In genomic region chr17:74842146-74842598, GRCh38 we compare ENCODE assay signal across 11 cellular contexts. TPM values are rescaled to one million over a fixed set of nuclear protein-coding genes. Genes with fewer than 3 reads are reported as not detected.
DNase-seq lines count a peak whose midpoint lies in the region; ATAC-seq and TF ChIP-seq lines count a peak whose summit lies in the region.
"Had no signal": no experiment of that assay in that cellular context is flagged by ENCODE, and none has a peak within 500 bp of the region (broad histone marks: within the 10 kb centered on the region; RNA-seq: fewer than 3 reads in every experiment).

No MANE protein-coding gene starts in this region.

- H3K9me3 ChIP-seq in H9 (ENCODE audit: control insufficient read depth, low read depth, low read length) (no peaks in the 10 kb centered on the region), SJSA1 (replicated peaks) (no peaks in the 10 kb centered on the region), gastrocnemius medialis (no peaks in the 10 kb centered on the region)

- no peak overlapping the region for H3K23ac ChIP-seq in H9 (ENCODE audit: insufficient read length, low read depth, low read length)

- no peak overlapping the region for H2AK5ac ChIP-seq in H9 (ENCODE audit: insufficient read length, low read length)

- H3K4me3 ChIP-seq in SJSA1 (peak overlapping the region; percentile 48), gastrocnemius medialis (peak overlapping the region in 3 of 4 donors; percentile 19 to 34 (median 22))

- no CpG with 5 or more reads among the region's 8 CpGs for whole genome bisulfite sequencing in H9 (ENCODE audit: extremely low coverage, insufficient read length, low lambda C conversion rate)

- no peak for TF ChIP-seq POLR2A in gastrocnemius medialis (IDR thresholded peaks at IDR 0.05)

- peak overlapping the region; percentile 21 to 58; a peak in 2 of 5 replicates for H3K4me3 Mint-ChIP-seq in H9
- no peak overlapping the region for H3K4me3 Mint-ChIP-seq in activated T-helper 1 cell treated with anti-CD3 and anti-CD28 coated beads, Interleukin-12 subunit alpha, Interleukin-12 subunit beta, Interleukin-2, Interleukin-4 antibody, amounts not matched to agents 30 ng/mL and 10 ng/mL and 1 ng/mL, durations not matched to agents 14 hours and 24 hours and 36 hours
- H3K4me3 Mint-ChIP-seq: activated naive CD8-positive, alpha-beta T cell treated with anti-CD3 and anti-CD28 coated beads, Interleukin-2, amount 10 ng/mL, durations not matched to agents 7 days and 5 days had no signal

- no peak overlapping the region for H2BK20ac ChIP-seq in H9 (ENCODE audit: low read depth, low read length, poor library complexity, severe bottlenecking)

- H2BK15ac ChIP-seq in H9 (ENCODE audit: low read depth, low read length) = no peak overlapping the region

- H4K20me1 ChIP-seq in H9 (ENCODE audit: control insufficient read depth, insufficient read depth, insufficient read length) = no peaks in the 10 kb centered on the region

- H3K56ac ChIP-seq in H9 (ENCODE audit: insufficient read length, low read depth, low read length) = no peak overlapping the region

- no peak overlapping the region for H2BK5ac ChIP-seq in H9 (ENCODE audit: insufficient read length, low read length)

- no peak overlapping the region for H2AFZ ChIP-seq in H9 (ENCODE audit: low read length)

- H3K23me2 ChIP-seq in H9 (ENCODE audit: insufficient read length, low read depth, low read length, poor library complexity, severe bottlenecking) = no peaks in the 10 kb centered on the region

- peaks cover 57% of the 10 kb centered on the region for H3K27me3 Mint-ChIP-seq in H9 (ENCODE audit: low read depth)
- peaks cover 23% of the 10 kb centered on the region for H3K27me3 Mint-ChIP-seq in activated T-helper 1 cell treated with anti-CD3 and anti-CD28 coated beads, Interleukin-12 subunit alpha, Interleukin-12 subunit beta, Interleukin-2, Interleukin-4 antibody, amounts not matched to agents 30 ng/mL and 10 ng/mL and 1 ng/mL, durations not matched to agents 14 hours and 24 hours and 36 hours (ENCODE audit: insufficient read depth)

- H4K5ac ChIP-seq in H9 (ENCODE audit: insufficient read length, low read depth, low read length) = no peak overlapping the region

- H3K27ac Mint-ChIP-seq in H9 = no peak overlapping the region
- no peak overlapping the region for H3K27ac Mint-ChIP-seq in activated naive CD4-positive, alpha-beta T cell treated with anti-CD3 and anti-CD28 coated beads, Interleukin-2, amount 50 U/mL, for 72 hours
- H3K27ac Mint-ChIP-seq in activated T-helper 1 cell treated with anti-CD3 and anti-CD28 coated beads, Interleukin-12 subunit alpha, Interleukin-12 subunit beta, Interleukin-2, Interleukin-4 antibody, amounts not matched to agents 30 ng/mL and 10 ng/mL and 1 ng/mL, durations not matched to agents 14 hours and 24 hours and 36 hours = no peak overlapping the region
- H3K27ac Mint-ChIP-seq: activated naive CD8-positive, alpha-beta T cell treated with anti-CD3 and anti-CD28 coated beads, Interleukin-2, amount 10 ng/mL, durations not matched to agents 7 days and 5 days had no signal

- H4K91ac ChIP-seq in H9 (ENCODE audit: insufficient read length, low read depth, low read length) = no peak overlapping the region

- H3T11ph ChIP-seq in H9 (ENCODE audit: low read length) = no peak overlapping the region

- no peak overlapping the region for H3K14ac ChIP-seq in H9 (ENCODE audit: insufficient read depth, low read length)

- H3K36me3 ChIP-seq in SJSA1 = peaks cover 13% of the 10 kb centered on the region
- peaks cover 0 to 4% of the 10 kb centered on the region in 2 donors for H3K36me3 ChIP-seq in gastrocnemius medialis

- no peak overlapping the region for H2BK120ac ChIP-seq in H9 (ENCODE audit: low read depth, low read length, poor library complexity, severe bottlenecking)

- DNase-seq in H9 = no peak
- no peak for DNase-seq in SJSA1 (ENCODE audit: low read depth in 1 of 2, low spot score in 2 of 2)
- peak; percentile 46 for DNase-seq in hepatic stellate cell (ENCODE audit: low spot score)
- DNase-seq in gastrocnemius medialis = no peak
- no peak for DNase-seq in NCI-H2029 treated with DMSO at 0.1 percent for 48 hours (lab: John Stamatoyannopoulos, UW)
- DNase-seq in activated naive CD4-positive, alpha-beta T cell treated with anti-CD3 and anti-CD28 coated beads, Interleukin-2, amount 50 U/mL, for 72 hours (ENCODE audit: low spot score in 2 of 2) = no peak
- DNase-seq in NCI-H2081 treated with DMSO at 0.1 percent for 48 hours (lab: John Stamatoyannopoulos, UW) = no peak
- DNase-seq in activated T-helper 1 cell treated with anti-CD3 and anti-CD28 coated beads, Interleukin-12 subunit alpha, Interleukin-12 subunit beta, Interleukin-2, Interleukin-4 antibody, amounts not matched to agents 30 ng/mL and 10 ng/mL and 1 ng/mL, durations not matched to agents 14 hours and 24 hours and 36 hours (ENCODE audit: low spot score) = no peak
- DNase-seq: activated naive CD8-positive, alpha-beta T cell treated with anti-CD3 and anti-CD28 coated beads, Interleukin-2, amount 10 ng/mL, durations not matched to agents 7 days and 5 days; stimulated activated naive CD4-positive, alpha-beta T cell had no signal

- H3K27me3 ChIP-seq in H9 (ENCODE audit: insufficient read depth, low read length) (peaks cover 12% of the 10 kb centered on the region), SJSA1 (replicated peaks) (no peaks in the 10 kb centered on the region; the same call in 1 of the 2 replicates), gastrocnemius medialis (peaks cover 0 to 20% (median 19%) of the 10 kb centered on the region in 3 donors)

- TF ChIP-seq CTCF in H9 (conservative IDR thresholded peaks at IDR 0.05) (no peak), gastrocnemius medialis (IDR thresholded peaks at IDR 0.05 in 4 of 5, conservative IDR thresholded peaks at IDR 0.05 in 1 of 5) (no peak)

- H3K36me3 Mint-ChIP-seq in H9 (ENCODE audit: insufficient read depth in 1 of 3, low read depth in 3 of 3) = peaks cover 0 to 6% (median 4%) of the 10 kb centered on the region in 3 experiments; a peak in 1 of 7 replicates
- H3K36me3 Mint-ChIP-seq in activated naive CD4-positive, alpha-beta T cell treated with anti-CD3 and anti-CD28 coated beads, Interleukin-2, amount 50 U/mL, for 72 hours = no peaks in the 10 kb centered on the region
- no peaks in the 10 kb centered on the region for H3K36me3 Mint-ChIP-seq in activated T-helper 1 cell treated with anti-CD3 and anti-CD28 coated beads, Interleukin-12 subunit alpha, Interleukin-12 subunit beta, Interleukin-2, Interleukin-4 antibody, amounts not matched to agents 30 ng/mL and 10 ng/mL and 1 ng/mL, durations not matched to agents 14 hours and 24 hours and 36 hours (ENCODE audit: low read depth)
- H3K36me3 Mint-ChIP-seq: activated naive CD8-positive, alpha-beta T cell treated with anti-CD3 and anti-CD28 coated beads, Interleukin-2, amount 10 ng/mL, durations not matched to agents 7 days and 5 days had no signal

- H3K4ac ChIP-seq in H9 (ENCODE audit: low read depth, low read length) = no peak overlapping the region

- no peak for ATAC-seq in gastrocnemius medialis
- ATAC-seq in activated naive CD4-positive, alpha-beta T cell treated with anti-CD3 and anti-CD28 coated beads, Interleukin-2, amount 50 U/mL, for 72 hours = no peak

- intact Hi-C loops in gastrocnemius medialis (cut with DNase I; ENCODE audit: low total_unique reads) = loop anchor here (2.0 kb wide), 1 partner anchor 23 kb away; no protein-coding TSS in a partner anchor
- intact Hi-C loops in activated T-helper 1 cell treated with anti-CD3 and anti-CD28 coated beads, Interleukin-12 subunit alpha, Interleukin-12 subunit beta, Interleukin-2, Interleukin-4 antibody, amounts not matched to agents 30 ng/mL and 10 ng/mL and 1 ng/mL, durations not matched to agents 14 hours and 24 hours and 36 hours (cut with micrococcal nuclease) = no loop called here

- H3K9me3 Mint-ChIP-seq in H9 = no peaks in the 10 kb centered on the region
- no peaks in the 10 kb centered on the region for H3K9me3 Mint-ChIP-seq in activated naive CD4-positive, alpha-beta T cell treated with anti-CD3 and anti-CD28 coated beads, Interleukin-2, amount 50 U/mL, for 72 hours
- H3K9me3 Mint-ChIP-seq in activated T-helper 1 cell treated with anti-CD3 and anti-CD28 coated beads, Interleukin-12 subunit alpha, Interleukin-12 subunit beta, Interleukin-2, Interleukin-4 antibody, amounts not matched to agents 30 ng/mL and 10 ng/mL and 1 ng/mL, durations not matched to agents 14 hours and 24 hours and 36 hours = no peaks in the 10 kb centered on the region
- H3K9me3 Mint-ChIP-seq: activated naive CD8-positive, alpha-beta T cell treated with anti-CD3 and anti-CD28 coated beads, Interleukin-2, amount 10 ng/mL, durations not matched to agents 7 days and 5 days had no signal

- no peak overlapping the region for H3K4me2 ChIP-seq in H9 (ENCODE audit: insufficient read depth, insufficient read length, low read length)

- H3K27ac ChIP-seq in H9 (ENCODE audit: insufficient read length, low read depth, low read length) = no peak overlapping the region
- H3K27ac ChIP-seq in SJSA1 = no peak overlapping the region
- H3K27ac ChIP-seq in gastrocnemius medialis = no peak overlapping the region

- in situ Hi-C loops in gastrocnemius medialis (cut with MboI; ENCODE audit: low sequenced_read_pairs in 4 of 4) = no loop called here

- peaks cover 2% of the 10 kb centered on the region; the same call in 1 of the 2 replicates for H3K4me1 ChIP-seq in H9 (ENCODE audit: insufficient read depth, low read length)
- H3K4me1 ChIP-seq in SJSA1 (replicated peaks) = peaks cover 12% of the 10 kb centered on the region
- H3K4me1 ChIP-seq in gastrocnemius medialis = peaks cover 15 to 17% of the 10 kb centered on the region in 2 donors

- peaks cover 18 to 25% of the 10 kb centered on the region in 2 experiments for H3K4me1 Mint-ChIP-seq in H9
- peaks cover 8% of the 10 kb centered on the region for H3K4me1 Mint-ChIP-seq in activated T-helper 1 cell treated with anti-CD3 and anti-CD28 coated beads, Interleukin-12 subunit alpha, Interleukin-12 subunit beta, Interleukin-2, Interleukin-4 antibody, amounts not matched to agents 30 ng/mL and 10 ng/mL and 1 ng/mL, durations not matched to agents 14 hours and 24 hours and 36 hours (ENCODE audit: low read depth)

- H2BK12ac ChIP-seq in H9 (ENCODE audit: insufficient read length, low read depth, low read length) = no peak overlapping the region

- no peak overlapping the region for H3K9ac ChIP-seq in H9 (ENCODE audit: extremely low read depth, insufficient read length, low read length)

- no peak overlapping the region for H4K8ac ChIP-seq in H9 (replicated peaks; ENCODE audit: insufficient read length, low read depth, low read length)

- H3K18ac ChIP-seq in H9 (ENCODE audit: insufficient read length, low read depth, low read length) = no peak overlapping the region

- no peaks in the 10 kb centered on the region for H3K79me1 ChIP-seq in H9 (ENCODE audit: insufficient read depth, low read depth, low read length, poor library complexity, severe bottlenecking)

- H3K79me2 ChIP-seq in H9 (ENCODE audit: insufficient read depth, low read length) = no peaks in the 10 kb centered on the region

RNA-seq across cellular contexts. Expression of gene GRIN2C, which starts 17.5 kb away (rescaled TPM):
- 0.13 and 0.44 TPM in 2 replicates for total RNA-seq in H9 (2021)
- total RNA-seq in SJSA1 (2014; rRNA removed; shearing (Covaris generic)) = not detected in 2 replicates
- 1 to 10 TPM in 2 of 4 donors, not detected in 2; 1.2 to 1.5 TPM for total RNA-seq in gastrocnemius medialis
- under 1 TPM in 1 of 2 donors, not detected in 1; 0.87 TPM for total RNA-seq in activated naive CD4-positive, alpha-beta T cell treated with anti-CD3 and anti-CD28 coated beads, Interleukin-2, amount 50 U/mL, for 72 hours
- total RNA-seq in activated T-helper 1 cell treated with anti-CD3 and anti-CD28 coated beads, Interleukin-12 subunit alpha, Interleukin-12 subunit beta, Interleukin-2, Interleukin-4 antibody, amounts not matched to agents 30 ng/mL and 10 ng/mL and 1 ng/mL, durations not matched to agents 14 hours and 24 hours and 36 hours = 0.02 and 0.34 TPM in 2 replicates

RNA-seq across cellular contexts. Expression of gene FDXR, which starts 30.6 kb away (rescaled TPM):
- total RNA-seq in H9 (2021) (39.7 and 43.2 TPM in 2 replicates), gastrocnemius medialis (1 to 10 TPM; 2.1 to 6.0 (median 3.2) TPM)
- total RNA-seq in SJSA1 (2014; rRNA removed; shearing (Covaris generic)) = 14.5 and 18.3 TPM in 2 replicates
- 10 to 100 TPM; 30.9 to 96.3 TPM for total RNA-seq in activated naive CD4-positive, alpha-beta T cell treated with anti-CD3 and anti-CD28 coated beads, Interleukin-2, amount 50 U/mL, for 72 hours
- total RNA-seq in activated T-helper 1 cell treated with anti-CD3 and anti-CD28 coated beads, Interleukin-12 subunit alpha, Interleukin-12 subunit beta, Interleukin-2, Interleukin-4 antibody, amounts not matched to agents 30 ng/mL and 10 ng/mL and 1 ng/mL, durations not matched to agents 14 hours and 24 hours and 36 hours = 20.1 and 21.5 TPM in 2 replicates

RNA-seq across cellular contexts. Expression of gene FADS6, which starts 51.3 kb away (rescaled TPM):
- total RNA-seq in H9 (2021) (0.94 and 1.2 TPM in 2 replicates), gastrocnemius medialis (not detected)
- total RNA-seq in SJSA1 (2014; rRNA removed; shearing (Covaris generic)) = not detected in 2 replicates
- total RNA-seq in activated naive CD4-positive, alpha-beta T cell treated with anti-CD3 and anti-CD28 coated beads, Interleukin-2, amount 50 U/mL, for 72 hours = not detected
- not detected in 2 replicates for total RNA-seq in activated T-helper 1 cell treated with anti-CD3 and anti-CD28 coated beads, Interleukin-12 subunit alpha, Interleukin-12 subunit beta, Interleukin-2, Interleukin-4 antibody, amounts not matched to agents 30 ng/mL and 10 ng/mL and 1 ng/mL, durations not matched to agents 14 hours and 24 hours and 36 hours
- total RNA-seq: activated naive CD8-positive, alpha-beta T cell treated with anti-CD3 and anti-CD28 coated beads, Interleukin-2, amount 10 ng/mL, durations not matched to agents 7 days and 5 days; pulmonary artery endothelial cell had no signal
